ENCODE assay signal across 18 cellular contexts in genomic region chr11:82791779-82792178, GRCh38. TPM values are rescaled to one million over a fixed set of nuclear protein-coding genes. Genes with fewer than 3 reads are reported as not detected.
"Had no signal": no experiment of that assay in that cellular context is flagged by ENCODE, and none has a peak within 500 bp of the region (broad histone marks: within the 10 kb centered on the region; RNA-seq: fewer than 3 reads in every experiment).

No MANE protein-coding gene starts in this region.

- H3K36me3 ChIP-seq: brain microvascular endothelial cell, transverse colon had no signal

- H3K36me3 Mint-ChIP-seq: activated naive CD8-positive, alpha-beta T cell treated with anti-CD3 and anti-CD28 coated beads, Interleukin-2, amount 10 ng/mL, durations not matched to agents 7 days and 5 days had no signal

- H3K9me3 ChIP-seq: transverse colon had no signal

- H3K9me3 Mint-ChIP-seq: activated naive CD8-positive, alpha-beta T cell treated with anti-CD3 and anti-CD28 coated beads, Interleukin-2, amount 10 ng/mL, durations not matched to agents 7 days and 5 days; central memory CD8-positive, alpha-beta T cell; dendritic cell treated with granulocyte-macrophage colony-stimulating factor and Interleukin-4, amounts not matched to agents 40 ng/mL and 50 ng/mL, for 4 days; nephron had no signal

- H3K27ac ChIP-seq: brain microvascular endothelial cell, transverse colon had no signal

- H3K27me3 ChIP-seq: brain microvascular endothelial cell, transverse colon had no signal

- H3K4me3 Mint-ChIP-seq: activated naive CD8-positive, alpha-beta T cell treated with anti-CD3 and anti-CD28 coated beads, Interleukin-2, amount 10 ng/mL, durations not matched to agents 7 days and 5 days; central memory CD8-positive, alpha-beta T cell; dendritic cell treated with granulocyte-macrophage colony-stimulating factor and Interleukin-4, amounts not matched to agents 40 ng/mL and 50 ng/mL, for 4 days; nephron; T-helper 17 cell had no signal

- ATAC-seq: stimulated activated naive CD8-positive, alpha-beta T cell treated with anti-CD3 and anti-CD28 coated beads, Interleukin-15, Interleukin-2, amounts not matched to agents 100 U/mL and 50 U/mL, for 24 hours; T-helper 17 cell had no signal

- H3K4me3 ChIP-seq: skin epidermis, transverse colon had no signal

- H3K4me1 ChIP-seq: transverse colon had no signal

- H3K4me1 Mint-ChIP-seq: activated naive CD8-positive, alpha-beta T cell treated with anti-CD3 and anti-CD28 coated beads, Interleukin-2, amount 10 ng/mL, durations not matched to agents 7 days and 5 days; central memory CD8-positive, alpha-beta T cell had no signal

- H3K27me3 Mint-ChIP-seq: activated naive CD8-positive, alpha-beta T cell treated with anti-CD3 and anti-CD28 coated beads, Interleukin-2, amount 10 ng/mL, durations not matched to agents 7 days and 5 days; central memory CD8-positive, alpha-beta T cell; T-helper 17 cell had no signal

- H3K27ac Mint-ChIP-seq: activated naive CD8-positive, alpha-beta T cell treated with anti-CD3 and anti-CD28 coated beads, Interleukin-2, amount 10 ng/mL, durations not matched to agents 7 days and 5 days; dendritic cell treated with granulocyte-macrophage colony-stimulating factor and Interleukin-4, amounts not matched to agents 40 ng/mL and 50 ng/mL, for 4 days; T-helper 17 cell had no signal

- DNase-seq: activated naive CD4-positive, alpha-beta T cell; activated naive CD8-positive, alpha-beta T cell treated with anti-CD3 and anti-CD28 coated beads, Interleukin-2, amount 10 ng/mL, durations not matched to agents 7 days and 5 days; activated T-cell treated with anti-CD3 and anti-CD28 coated beads for 4 hours; brain microvascular endothelial cell; kidney glomerular epithelial cell; mesenchymal stem cell; nucleus accumbens; posterior cingulate gyrus; retina; stimulated activated CD4-positive, alpha-beta T cell treated with anti-CD3 and anti-CD28 coated beads, Interleukin-4, amount 100 ng/mL, for 24 hours; stimulated activated naive CD8-positive, alpha-beta T cell treated with anti-CD3 and anti-CD28 coated beads, Interleukin-15, Interleukin-2, amounts not matched to agents 100 U/mL and 50 U/mL, for 24 hours; T-helper 17 cell; transverse colon had no signal

RNA-seq across cellular contexts. Expression of gene FAM181B, which starts 58.1 kb away (rescaled TPM):
- total RNA-seq: activated CD8-positive, alpha-beta memory T cell treated with anti-CD3 and anti-CD28 coated beads for 36 hours; activated naive CD8-positive, alpha-beta T cell treated with anti-CD3 and anti-CD28 coated beads, Interleukin-2, amount 10 ng/mL, durations not matched to agents 7 days and 5 days; T-helper 17 cell had no signal
